Comparison of ENCODE assay signal across 8 cellular contexts in genomic region chr2:157830696-157831570, GRCh38. TPM values are rescaled to one million over a fixed set of nuclear protein-coding genes. Genes with fewer than 3 reads are reported as not detected.
DNase-seq lines count a peak whose midpoint lies in the region; ATAC-seq and TF ChIP-seq lines count a peak whose summit lies in the region.

No MANE protein-coding gene starts in this region.

- peaks cover under 1% of the 10 kb centered on the region for H3K4me1 Mint-ChIP-seq in nephron progenitor cell
- H3K4me1 Mint-ChIP-seq in activated CD8-positive, alpha-beta memory T cell treated with anti-CD3 and anti-CD28 coated beads, Interleukin-2, amount 10 ng/mL, durations not matched to agents 7 days and 5 days = peaks cover 14% of the 10 kb centered on the region

- peak; percentile 51 for DNase-seq in Ammon's horn (ENCODE audit: low spot score)
- peak; percentile 85 for DNase-seq in NCI-H226
- DNase-seq in epithelial cell of esophagus (ENCODE audit: low read depth) = peak; percentile 96
- no peak for DNase-seq in nephron progenitor cell
- no peak for DNase-seq in ecto neural progenitor cell (ENCODE audit: low spot score)
- no peak for DNase-seq in activated CD8-positive, alpha-beta memory T cell treated with anti-CD3 and anti-CD28 coated beads, Interleukin-2, amount 10 ng/mL, durations not matched to agents 7 days and 5 days
- DNase-seq in AML-193 (lab: John Stamatoyannopoulos, UW) = no peak
- no peak for DNase-seq in stimulated activated CD4-positive, alpha-beta T cell treated with anti-CD3 and anti-CD28 coated beads, Interleukin-15, amount 100 ng/mL, for 24 hours

- no peaks in the 10 kb centered on the region for H3K9me3 Mint-ChIP-seq in nephron progenitor cell
- peaks cover 3% of the 10 kb centered on the region for H3K9me3 Mint-ChIP-seq in activated CD8-positive, alpha-beta memory T cell treated with anti-CD3 and anti-CD28 coated beads, Interleukin-2, amount 10 ng/mL, durations not matched to agents 7 days and 5 days (ENCODE audit: low read depth)

- peak overlapping the region; percentile 29 for H3K27ac Mint-ChIP-seq in nephron progenitor cell
- no peak overlapping the region for H3K27ac Mint-ChIP-seq in activated CD8-positive, alpha-beta memory T cell treated with anti-CD3 and anti-CD28 coated beads, Interleukin-2, amount 10 ng/mL, durations not matched to agents 7 days and 5 days

- CTCF ChIA-PET in activated CD8-positive, alpha-beta memory T cell treated with anti-CD3 and anti-CD28 coated beads, Interleukin-2, amount 10 ng/mL, durations not matched to agents 7 days and 5 days (lab: Charles Lee) = no interaction called here

- no peak overlapping the region for H3K4me3 ChIP-seq in epithelial cell of esophagus (ENCODE audit: low read length)

- TF ChIP-seq CTCF in epithelial cell of esophagus (IDR thresholded peaks at IDR 0.05; ENCODE audit: insufficient read depth, low read depth, low read length, missing control alignments) (no peak), nephron progenitor cell (IDR thresholded peaks at IDR 0.05) (no peak)

- no peak for ATAC-seq in activated CD8-positive, alpha-beta memory T cell treated with anti-CD3 and anti-CD28 coated beads, Interleukin-2, amount 10 ng/mL, durations not matched to agents 7 days and 5 days

- no peaks in the 10 kb centered on the region for H3K27me3 Mint-ChIP-seq in nephron progenitor cell (ENCODE audit: low read depth, poor library complexity)
- H3K27me3 Mint-ChIP-seq in activated CD8-positive, alpha-beta memory T cell treated with anti-CD3 and anti-CD28 coated beads, Interleukin-2, amount 10 ng/mL, durations not matched to agents 7 days and 5 days = no peaks in the 10 kb centered on the region

- no peak overlapping the region for H3K4me3 Mint-ChIP-seq in nephron progenitor cell
- H3K4me3 Mint-ChIP-seq in activated CD8-positive, alpha-beta memory T cell treated with anti-CD3 and anti-CD28 coated beads, Interleukin-2, amount 10 ng/mL, durations not matched to agents 7 days and 5 days = no peak overlapping the region

- H3K36me3 Mint-ChIP-seq in nephron progenitor cell (ENCODE audit: low read depth) = peaks cover 9% of the 10 kb centered on the region
- H3K36me3 Mint-ChIP-seq in activated CD8-positive, alpha-beta memory T cell treated with anti-CD3 and anti-CD28 coated beads, Interleukin-2, amount 10 ng/mL, durations not matched to agents 7 days and 5 days = peaks cover 22% of the 10 kb centered on the region

RNA-seq across cellular contexts. Expression of gene ACVR1, which starts 45.2 kb away (rescaled TPM):
- 10 to 100 TPM; 18.7 to 19.4 TPM for total RNA-seq in activated CD8-positive, alpha-beta memory T cell treated with anti-CD3 and anti-CD28 coated beads, Interleukin-2, amount 10 ng/mL, durations not matched to agents 7 days and 5 days

Comparison
In these comparisons a context has a peak if more than half of its experiments do, and no peak if none do; other contexts are left out.
1. DNase-seq: peak in Ammon's horn (single experiment), NCI-H226 (single experiment) and epithelial cell of esophagus (single experiment); none in nephron progenitor cell (single experiment), ecto neural progenitor cell (single experiment), activated CD8-positive, alpha-beta memory T cell treated with anti-CD3 and anti-CD28 coated beads, Interleukin-2, amount 10 ng/mL, durations not matched to agents 7 days and 5 days (single experiment), AML-193 (0 of 2) and stimulated activated CD4-positive, alpha-beta T cell treated with anti-CD3 and anti-CD28 coated beads, Interleukin-15, amount 100 ng/mL, for 24 hours (single experiment).